Comparison of ENCODE assay signal across 8 cellular contexts in the genomic region with DNA sequence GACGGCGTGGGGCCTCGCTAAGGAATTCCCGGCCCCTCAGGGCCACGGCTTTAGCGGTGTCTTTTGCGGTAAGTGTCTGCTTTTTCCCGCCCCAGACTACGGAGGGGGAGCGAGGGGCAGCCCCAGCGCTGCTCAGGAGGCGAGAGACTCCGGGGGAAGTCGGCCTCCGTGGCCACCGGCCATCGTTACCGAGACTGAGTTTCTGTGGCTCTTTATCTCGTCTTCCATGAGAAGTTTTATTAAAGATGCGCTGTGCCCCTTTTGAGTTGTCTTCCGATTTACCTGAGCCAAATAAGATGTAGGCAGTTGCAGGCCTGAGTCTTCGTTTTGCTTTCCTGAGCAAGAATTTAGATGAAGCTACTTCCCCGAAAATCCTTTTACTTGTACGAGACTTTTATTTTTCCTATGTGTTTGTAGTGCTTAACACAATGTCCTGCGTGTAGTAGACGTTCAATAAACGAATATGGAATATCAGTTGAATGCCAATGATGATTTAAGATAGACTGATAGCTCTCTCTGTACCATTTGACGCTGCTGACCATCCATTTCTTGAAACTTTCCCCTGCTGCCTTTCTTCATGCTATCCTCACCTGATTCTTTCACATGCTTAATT. TPM values are rescaled to one million over a fixed set of nuclear protein-coding genes. Genes with fewer than 3 reads are reported as not detected.
DNase-seq lines count a peak whose midpoint lies in the region; ATAC-seq and TF ChIP-seq lines count a peak whose summit lies in the region.

No MANE protein-coding gene starts in this region.

- peaks cover 9% of the 10 kb centered on the region for H3K79me2 ChIP-seq in trophoblast cell (ENCODE audit: control insufficient read depth, insufficient read depth, low read length, poor library complexity)

- H2AK5ac ChIP-seq in trophoblast cell (ENCODE audit: low read length) = peak overlapping the region; percentile 39

- ATAC-seq in GM21786 (IDR thresholded peaks at IDR 0.05; ENCODE audit: unreplicated experiment) (peak; percentile 14), GM18873 (IDR thresholded peaks at IDR 0.05; ENCODE audit: low FRiP score, unreplicated experiment) (no peak)

- no peak overlapping the region for H3K23ac ChIP-seq in trophoblast cell (ENCODE audit: low read length)

- H3K4me2 ChIP-seq in trophoblast cell (ENCODE audit: low read length) = peak overlapping the region; percentile 94

- peak overlapping the region; percentile 73 for H4K12ac ChIP-seq in trophoblast cell (ENCODE audit: low read depth, low read length)

- peak overlapping the region; percentile 86 for H3K14ac ChIP-seq in trophoblast cell (ENCODE audit: low read length)

- H3K9me3 ChIP-seq in MG63 (no peaks in the 10 kb centered on the region), trophoblast cell (ENCODE audit: insufficient read depth, low read depth, low read length) (no peaks in the 10 kb centered on the region)

- H3K79me1 ChIP-seq in trophoblast cell (ENCODE audit: low read length) = peaks cover 8% of the 10 kb centered on the region

- peak overlapping the region; percentile 81 for H4K8ac ChIP-seq in trophoblast cell (ENCODE audit: low read depth, low read length)

- H3K27me3 ChIP-seq in MG63 (no peaks in the 10 kb centered on the region), trophoblast cell (ENCODE audit: insufficient read depth, low read length) (no peaks in the 10 kb centered on the region)

- H4K91ac ChIP-seq in trophoblast cell (ENCODE audit: low read depth, low read length) = peak overlapping the region; percentile 79

- peak overlapping the region; percentile 78 for H2AFZ ChIP-seq in trophoblast cell (ENCODE audit: insufficient read depth, low read length, poor library complexity)

- TF ChIP-seq CTCF in epithelial cell of proximal tubule (conservative IDR thresholded peaks at IDR 0.05; ENCODE audit: low read depth, low read length) = no peak

- peak; percentile 50 for DNase-seq in COR-L47 (lab: John Stamatoyannopoulos, UW)
- DNase-seq in MG63 = no peak
- no peak for DNase-seq in epithelial cell of proximal tubule (ENCODE audit: low read depth)
- DNase-seq in trophoblast cell = no peak
- no peak for DNase-seq in iPS-NIHi7 (ENCODE audit: extremely low spot score)
- DNase-seq in NCI-H1092 treated with DMSO at 0.1 percent for 48 hours (lab: John Stamatoyannopoulos, UW) = no peak

- H3K36me3 ChIP-seq in MG63 (no peaks in the 10 kb centered on the region), trophoblast cell (ENCODE audit: control insufficient read depth in 1 of 2, insufficient read depth in 2 of 2, low read length in 2 of 2) (no peaks in the 10 kb centered on the region)

- peak overlapping the region; percentile 81 for H3K4ac ChIP-seq in trophoblast cell (ENCODE audit: low read depth, low read length)

- peak overlapping the region; percentile 78 for H3K9ac ChIP-seq in trophoblast cell (ENCODE audit: low read length)

- H3K4me1 ChIP-seq in trophoblast cell (ENCODE audit: control insufficient read depth in 1 of 2, insufficient read depth in 2 of 2, low read length in 2 of 2) = peaks cover 0 to 4% of the 10 kb centered on the region in 2 experiments

- WGBS in trophoblast cell (ENCODE audit: extremely low coverage, insufficient coverage, insufficient read length) = no CpG with 5 or more reads among the region's 28 CpGs

- H3K4me3 ChIP-seq in MG63 (peak overlapping the region; percentile 88), epithelial cell of proximal tubule (ENCODE audit: low read depth, low read length) (peak overlapping the region; percentile 100), trophoblast cell (ENCODE audit: low read depth, low read length) (peak overlapping the region; percentile 89)

- H3K27ac ChIP-seq in trophoblast cell (ENCODE audit: low read depth, low read length) = peak overlapping the region; percentile 93

- H2BK5ac ChIP-seq in trophoblast cell (ENCODE audit: low read depth, low read length, poor library complexity) = peak overlapping the region; percentile 70

- H2BK12ac ChIP-seq in trophoblast cell (ENCODE audit: low read length) = no peak overlapping the region

- peak overlapping the region; percentile 35 for H3K18ac ChIP-seq in trophoblast cell (ENCODE audit: low read length)

- peak overlapping the region; percentile 29 for H2BK120ac ChIP-seq in trophoblast cell (ENCODE audit: insufficient read depth, low read length, poor library complexity)

RNA-seq across cellular contexts. Expression of a gene that starts 0.5 kb away (rescaled TPM):
- 41.9 and 52.3 TPM in 2 replicates for total RNA-seq in MG63 (2014; rRNA removed; shearing (Covaris generic); ENCODE audit: low replicate concordance)
- 57.3 and 61.7 TPM in 2 replicates for total RNA-seq in epithelial cell of proximal tubule
- polyA plus RNA-seq in trophoblast cell (2013) = 90.4 and 92.4 TPM in 2 replicates
